In the genomic region with DNA sequence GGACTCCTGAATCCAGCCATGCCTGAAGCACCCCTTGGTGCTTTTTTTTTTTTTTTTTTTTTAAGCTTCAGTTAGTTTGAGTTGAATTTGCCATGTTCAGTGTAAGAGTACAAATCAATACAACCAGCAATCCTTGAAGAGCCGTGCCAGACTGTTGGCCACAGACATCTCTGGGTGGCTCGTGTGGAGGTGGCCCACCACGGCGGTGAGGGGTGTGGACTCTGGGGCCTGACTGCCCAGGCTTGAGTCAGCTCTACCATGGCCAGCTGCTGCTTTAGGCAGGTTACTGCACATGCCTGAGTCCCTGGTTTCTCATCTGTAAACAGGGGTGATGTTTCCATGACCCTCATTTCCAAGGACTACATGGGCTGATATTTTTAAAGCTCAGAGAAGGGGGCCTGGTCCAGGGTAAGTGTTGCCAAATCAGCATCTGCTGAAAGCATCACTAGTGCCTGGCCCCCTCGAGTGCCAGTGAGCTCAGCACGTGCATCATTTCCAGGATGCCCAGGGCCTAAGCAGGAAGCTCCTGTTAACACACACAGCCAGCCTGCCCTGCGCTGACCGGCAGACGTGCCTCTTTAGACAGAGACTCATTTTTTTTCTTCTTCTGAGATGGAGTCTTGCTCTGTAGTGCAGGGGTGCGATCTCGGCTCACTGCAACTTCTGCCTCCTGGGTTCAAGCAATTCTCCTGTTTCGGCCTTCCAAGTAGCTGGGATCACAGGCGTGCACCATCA, we compare ENCODE assay signal across 37 cellular contexts.
"Had no signal": no experiment of that assay in that cellular context is flagged by ENCODE, and none has a peak within 500 bp of the region (broad histone marks: within the 10 kb centered on the region; RNA-seq: fewer than 3 reads in every experiment).

No MANE protein-coding gene starts in this region.

- H3K36me3 Mint-ChIP-seq: activated CD4-positive, alpha-beta memory T cell treated with anti-CD3 and anti-CD28 coated beads for 36 hours; activated naive CD4-positive, alpha-beta T cell treated with anti-CD3 and anti-CD28 coated beads, Interleukin-2, amount 50 U/mL, for 72 hours; activated naive CD8-positive, alpha-beta T cell treated with anti-CD3 and anti-CD28 coated beads for 36 hours had no signal

- H3K27me3 ChIP-seq: adrenal gland, body of pancreas, brain microvascular endothelial cell had no signal

- H3K4me1 ChIP-seq: adrenal gland, body of pancreas, breast epithelium had no signal

- H3K27ac ChIP-seq: adrenal gland, body of pancreas, brain microvascular endothelial cell, breast epithelium, VCaP had no signal

- H3K4me3 Mint-ChIP-seq: activated B cell treated with CpG ODN at 0.5 μM for 24 hours; activated CD4-positive, alpha-beta memory T cell treated with anti-CD3 and anti-CD28 coated beads for 36 hours; activated CD4-positive, alpha-beta T cell treated with anti-CD3 and anti-CD28 coated beads, Interleukin-2, amount 10 ng/mL, durations not matched to agents 24 days and 14 days; activated CD8-positive, alpha-beta T cell treated with anti-CD3 and anti-CD28 coated beads for 36 hours; activated naive CD4-positive, alpha-beta T cell treated with anti-CD3 and anti-CD28 coated beads for 36 hours; activated naive CD8-positive, alpha-beta T cell treated with anti-CD3 and anti-CD28 coated beads for 36 hours; activated T-cell treated with anti-CD3 and anti-CD28 coated beads, Interleukin-2, amount 50 U/mL, for 4 hours; activated T-cell treated with anti-CD3 and anti-CD28 coated beads, Interleukin-2, amount 50 U/mL, for 72 hours; activated T-helper 1 cell treated with anti-CD3 and anti-CD28 coated beads, Interleukin-12 subunit alpha, Interleukin-12 subunit beta, Interleukin-2, Interleukin-4 antibody, amounts not matched to agents 30 ng/mL and 10 ng/mL and 1 ng/mL, durations not matched to agents 14 hours and 24 hours and 36 hours; activated T-helper 17 cell treated with anti-CD3 and anti-CD28 coated beads, Interleukin-2, amount 50 U/mL, for 72 hours; T-helper 1 cell treated with Interleukin-12 subunit alpha and Interleukin-12 subunit beta and Interleukin-4 antibody, amounts not matched to agents 30 μg/mL and 1 μg/mL, for 36 hours; T-helper 2 cell treated with Interferon-gamma antibody and Interleukin-4, amounts not matched to agents 5 μg/mL and 100 μg/mL, for 36 hours had no signal

- H3K36me3 ChIP-seq: adrenal gland, brain microvascular endothelial cell, breast epithelium had no signal

- ATAC-seq: activated CD8-positive, alpha-beta T cell treated with anti-CD3 and anti-CD28 coated beads for 36 hours; activated naive CD4-positive, alpha-beta T cell treated with anti-CD3 and anti-CD28 coated beads, Interleukin-2, amount 50 U/mL, for 72 hours; activated T-cell treated with anti-CD3 and anti-CD28 coated beads, Interleukin-2, amount 50 U/mL, for 4 hours; activated T-cell treated with anti-CD3 and anti-CD28 coated beads, Interleukin-2, amount 50 U/mL, for 72 hours; activated T-helper 17 cell treated with anti-CD3 and anti-CD28 coated beads, Interleukin-2, amount 50 U/mL, for 72 hours; body of pancreas had no signal

- H3K27ac Mint-ChIP-seq: activated B cell treated with CpG ODN at 0.5 μM for 24 hours; activated CD4-positive, alpha-beta memory T cell treated with anti-CD3 and anti-CD28 coated beads for 36 hours; activated CD8-positive, alpha-beta T cell treated with anti-CD3 and anti-CD28 coated beads for 36 hours; activated naive CD4-positive, alpha-beta T cell treated with anti-CD3 and anti-CD28 coated beads for 36 hours; activated naive CD8-positive, alpha-beta T cell treated with anti-CD3 and anti-CD28 coated beads for 36 hours; activated T-cell treated with anti-CD3 and anti-CD28 coated beads, Interleukin-2, amount 50 U/mL, for 72 hours; activated T-helper 1 cell treated with anti-CD3 and anti-CD28 coated beads, Interleukin-12 subunit alpha, Interleukin-12 subunit beta, Interleukin-2, Interleukin-4 antibody, amounts not matched to agents 30 ng/mL and 10 ng/mL and 1 ng/mL, durations not matched to agents 14 hours and 24 hours and 36 hours; activated T-helper 17 cell treated with anti-CD3 and anti-CD28 coated beads, Interleukin-2, amount 50 U/mL, for 72 hours; T-helper 1 cell treated with Interleukin-12 subunit alpha and Interleukin-12 subunit beta and Interleukin-4 antibody, amounts not matched to agents 30 μg/mL and 1 μg/mL, for 36 hours; T-helper 2 cell treated with Interferon-gamma antibody and Interleukin-4, amounts not matched to agents 5 μg/mL and 100 μg/mL, for 36 hours had no signal

- H3K27me3 Mint-ChIP-seq: activated naive CD8-positive, alpha-beta T cell treated with anti-CD3 and anti-CD28 coated beads for 36 hours had no signal

- H3K9me3 Mint-ChIP-seq: activated B cell treated with CpG ODN at 0.5 μM for 24 hours; activated CD4-positive, alpha-beta memory T cell treated with anti-CD3 and anti-CD28 coated beads for 36 hours; activated CD4-positive, alpha-beta T cell treated with anti-CD3 and anti-CD28 coated beads, Interleukin-2, amount 10 ng/mL, durations not matched to agents 24 days and 14 days; activated CD8-positive, alpha-beta T cell treated with anti-CD3 and anti-CD28 coated beads for 36 hours; activated naive CD4-positive, alpha-beta T cell treated with anti-CD3 and anti-CD28 coated beads for 36 hours; activated naive CD4-positive, alpha-beta T cell treated with anti-CD3 and anti-CD28 coated beads, Interleukin-2, amount 50 U/mL, for 72 hours; activated naive CD8-positive, alpha-beta T cell treated with anti-CD3 and anti-CD28 coated beads for 36 hours; activated T-cell treated with anti-CD3 and anti-CD28 coated beads, Interleukin-2, amount 50 U/mL, for 4 hours; activated T-cell treated with anti-CD3 and anti-CD28 coated beads, Interleukin-2, amount 50 U/mL, for 72 hours; activated T-helper 1 cell treated with anti-CD3 and anti-CD28 coated beads, Interleukin-12 subunit alpha, Interleukin-12 subunit beta, Interleukin-2, Interleukin-4 antibody, amounts not matched to agents 30 ng/mL and 10 ng/mL and 1 ng/mL, durations not matched to agents 14 hours and 24 hours and 36 hours; activated T-helper 17 cell treated with anti-CD3 and anti-CD28 coated beads, Interleukin-2, amount 50 U/mL, for 72 hours; T-helper 1 cell treated with Interleukin-12 subunit alpha and Interleukin-12 subunit beta and Interleukin-4 antibody, amounts not matched to agents 30 μg/mL and 1 μg/mL, for 36 hours; T-helper 2 cell treated with Interferon-gamma antibody and Interleukin-4, amounts not matched to agents 5 μg/mL and 100 μg/mL, for 36 hours had no signal

- H3K4me3 ChIP-seq: adrenal gland, body of pancreas, breast epithelium had no signal

- FAIRE-seq: astrocyte, TTC549 had no signal

- DNase-seq: activated B cell treated with CpG ODN at 0.5 μM for 24 hours; activated CD4-positive, alpha-beta memory T cell treated with anti-CD3 and anti-CD28 coated beads for 36 hours; activated CD4-positive, alpha-beta T cell treated with anti-CD3 and anti-CD28 coated beads for 4 hours; activated CD4-positive, alpha-beta T cell treated with anti-CD3 and anti-CD28 coated beads, Interleukin-2, amount 10 ng/mL, durations not matched to agents 24 days and 14 days; activated CD4-positive, alpha-beta T cell treated with anti-CD3 and anti-CD28 coated beads, Interleukin-2, amount 50 U/mL, for 1 hour; activated CD4-positive, alpha-beta T cell treated with anti-CD3 and anti-CD28 coated beads, Interleukin-2, amount 50 U/mL, for 4 hours; activated CD4-positive, CD25-positive, alpha-beta regulatory T cell treated with anti-CD3 and anti-CD28 coated beads, Interleukin-2, amount 50 U/mL, for 72 hours; activated CD8-positive, alpha-beta memory T cell treated with anti-CD3 and anti-CD28 coated beads, Interleukin-2, amount 50 U/mL, for 4 hours; activated CD8-positive, alpha-beta T cell treated with anti-CD3 and anti-CD28 coated beads for 36 hours; activated effector memory CD4-positive, alpha-beta T cell treated with anti-CD3 and anti-CD28 coated beads, Interleukin-2, amount 50 U/mL, for 16 hours; activated gamma-delta T cell treated with Interleukin-2 at 50 U/mL for 16 hours; activated naive CD4-positive, alpha-beta T cell; activated naive CD4-positive, alpha-beta T cell treated with anti-CD3 and anti-CD28 coated beads for 36 hours; activated naive CD4-positive, alpha-beta T cell treated with anti-CD3 and anti-CD28 coated beads, Interleukin-2, amount 50 U/mL, for 16 hours; activated naive CD8-positive, alpha-beta T cell treated with anti-CD3 and anti-CD28 coated beads for 36 hours; activated T-cell treated with anti-CD3 and anti-CD28 coated beads for 4 hours; activated T-cell treated with anti-CD3 and anti-CD28 coated beads, Interleukin-2, amount 50 U/mL, for 1 hour; activated T-cell treated with anti-CD3 and anti-CD28 coated beads, Interleukin-2, amount 50 U/mL, for 4 hours; activated T-cell treated with anti-CD3 and anti-CD28 coated beads, Interleukin-2, amount 50 U/mL, for 72 hours; adrenal gland; amniotic stem cell; aorta; body of pancreas; brain microvascular endothelial cell; central memory CD4-positive, alpha-beta T cell; T-helper 1 cell; T-helper 2 cell; T-helper 9 cell had no signal

- H3K9me3 ChIP-seq: adrenal gland, body of pancreas, breast epithelium had no signal
